Comparison of ENCODE assay signal across 16 cellular contexts in genomic region chr10:128050117-128050516, GRCh38.
DNase-seq lines count a peak whose midpoint lies in the region; ATAC-seq and TF ChIP-seq lines count a peak whose summit lies in the region.
"Had no signal": no experiment of that assay in that cellular context is flagged by ENCODE, and none has a peak within 500 bp of the region (broad histone marks: within the 10 kb centered on the region; RNA-seq: fewer than 3 reads in every experiment).

No MANE protein-coding gene starts in this region.

- H3K36me3 Mint-ChIP-seq in activated naive CD8-positive, alpha-beta T cell treated with anti-CD3 and anti-CD28 coated beads, Interleukin-2, amount 10 ng/mL, durations not matched to agents 7 days and 5 days: peaks cover 24% of the 10 kb centered on the region

- H3K9me3 ChIP-seq in left ventricle myocardium inferior (replicated peaks) (no peaks in the 10 kb centered on the region), mononuclear cell (ENCODE audit: low read depth, low read length) (no peaks in the 10 kb centered on the region), gastrocnemius medialis (no peaks in the 10 kb centered on the region)
- H3K9me3 ChIP-seq: esophagus muscularis mucosa, tibial artery had no signal

- H3K27me3 Mint-ChIP-seq in activated naive CD8-positive, alpha-beta T cell treated with anti-CD3 and anti-CD28 coated beads, Interleukin-2, amount 10 ng/mL, durations not matched to agents 7 days and 5 days: no peaks in the 10 kb centered on the region
- H3K27me3 Mint-ChIP-seq: activated CD8-positive, alpha-beta memory T cell treated with anti-CD3 and anti-CD28 coated beads, Interleukin-2, amount 10 ng/mL, durations not matched to agents 7 days and 5 days had no signal

- H3K4me1 Mint-ChIP-seq in activated naive CD8-positive, alpha-beta T cell treated with anti-CD3 and anti-CD28 coated beads, Interleukin-2, amount 10 ng/mL, durations not matched to agents 7 days and 5 days: peaks cover 33% of the 10 kb centered on the region

- H3K27ac Mint-ChIP-seq in activated naive CD8-positive, alpha-beta T cell treated with anti-CD3 and anti-CD28 coated beads, Interleukin-2, amount 10 ng/mL, durations not matched to agents 7 days and 5 days: peak overlapping the region; percentile 71

- POLR2A ChIA-PET in activated naive CD8-positive, alpha-beta T cell treated with anti-CD3 and anti-CD28 coated beads, Interleukin-2, amount 10 ng/mL, durations not matched to agents 7 days and 5 days (lab: Charles Lee): interaction anchor here (0.7 kb wide), 1 partner anchor 12 kb away, joined by 3 read pairs; no protein-coding TSS in a partner anchor

- no peak for TF ChIP-seq CTCF in left ventricle myocardium inferior (IDR thresholded peaks at IDR 0.05; ENCODE audit: borderline replicate concordance)
- no peak for TF ChIP-seq CTCF in gastrocnemius medialis (IDR thresholded peaks at IDR 0.05 in 4 of 5, conservative IDR thresholded peaks at IDR 0.05 in 1 of 5)

- H3K36me3 ChIP-seq in left ventricle myocardium inferior (peaks cover 32% of the 10 kb centered on the region), gastrocnemius medialis (no peaks in the 10 kb centered on the region)

- intact Hi-C loops in left ventricle myocardium inferior (cut with micrococcal nuclease) (no loop called here), cardiac septum (cut with DNase I) (no loop called here), gastrocnemius medialis (cut with DNase I; ENCODE audit: low total_unique reads) (no loop called here)

- no peaks in the 10 kb centered on the region for H3K27me3 ChIP-seq in left ventricle myocardium inferior (ENCODE audit: low read depth)
- no peaks in the 10 kb centered on the region for H3K27me3 ChIP-seq in mononuclear cell (ENCODE audit: insufficient read depth, low read length)
- no peaks in the 10 kb centered on the region for H3K27me3 ChIP-seq in gastrocnemius medialis
- H3K27me3 ChIP-seq: esophagus muscularis mucosa, hepatocyte, tibial artery had no signal

- in situ Hi-C loops in gastrocnemius medialis (cut with MboI; ENCODE audit: low sequenced_read_pairs in 4 of 4): no loop called here

- DNase-seq in left ventricle myocardium inferior (no peak), cardiac septum (ENCODE audit: low spot score) (no peak), gastrocnemius medialis (no peak), cerebellar nuclear complex (lab: John Stamatoyannopoulos, UW) (no peak), NOMO-1 (lab: John Stamatoyannopoulos, UW; ENCODE audit: unreplicated experiment in 2 of 2) (no peak), globus pallidus (ENCODE audit: low spot score) (no peak)
- DNase-seq in activated naive CD8-positive, alpha-beta T cell treated with anti-CD3 and anti-CD28 coated beads, Interleukin-2, amount 10 ng/mL, durations not matched to agents 7 days and 5 days: no peak
- DNase-seq: activated CD8-positive, alpha-beta memory T cell treated with anti-CD3 and anti-CD28 coated beads, Interleukin-2, amount 10 ng/mL, durations not matched to agents 7 days and 5 days; DMS 273 treated with DMSO at 0.1 percent for 48 hours; left cardiac atrium; NCI-H187; tibial artery had no signal

- H3K4me3 Mint-ChIP-seq in activated naive CD8-positive, alpha-beta T cell treated with anti-CD3 and anti-CD28 coated beads, Interleukin-2, amount 10 ng/mL, durations not matched to agents 7 days and 5 days: peak overlapping the region; percentile 51
- H3K4me3 Mint-ChIP-seq: activated CD8-positive, alpha-beta memory T cell treated with anti-CD3 and anti-CD28 coated beads, Interleukin-2, amount 10 ng/mL, durations not matched to agents 7 days and 5 days had no signal

- H3K9me3 Mint-ChIP-seq in activated naive CD8-positive, alpha-beta T cell treated with anti-CD3 and anti-CD28 coated beads, Interleukin-2, amount 10 ng/mL, durations not matched to agents 7 days and 5 days: no peaks in the 10 kb centered on the region

- H3K27ac ChIP-seq in left ventricle myocardium inferior (replicated peaks) (peak overlapping the region; percentile 42), gastrocnemius medialis (no peak overlapping the region)
- H3K27ac ChIP-seq: hepatocyte, SK-N-MC had no signal

- H3K4me3 ChIP-seq in left ventricle myocardium inferior (peak overlapping the region; percentile 55), mononuclear cell (ENCODE audit: low read length) (peak overlapping the region; percentile 94), gastrocnemius medialis (no peak overlapping the region)
- H3K4me3 ChIP-seq: hepatocyte, SK-N-MC had no signal

- no peak for ATAC-seq in activated naive CD8-positive, alpha-beta T cell treated with anti-CD3 and anti-CD28 coated beads, Interleukin-2, amount 10 ng/mL, durations not matched to agents 7 days and 5 days (ENCODE audit: low read depth)
- ATAC-seq in gastrocnemius medialis: no peak
- ATAC-seq: activated CD8-positive, alpha-beta memory T cell treated with anti-CD3 and anti-CD28 coated beads, Interleukin-2, amount 10 ng/mL, durations not matched to agents 7 days and 5 days had no signal

- TF ChIP-seq POLR2A in gastrocnemius medialis (IDR thresholded peaks at IDR 0.05): no peak

- H3K4me1 ChIP-seq in left ventricle myocardium inferior (peaks cover 39% of the 10 kb centered on the region), mononuclear cell (ENCODE audit: insufficient read depth, low read length) (peaks cover 92% of the 10 kb centered on the region), gastrocnemius medialis (no peaks in the 10 kb centered on the region)

Comparison
In these comparisons a context has a peak if more than half of its experiments do, and no peak if none do; other contexts are left out.
1. H3K4me3 ChIP-seq: peak in left ventricle myocardium inferior (single experiment) and mononuclear cell (single experiment); none in gastrocnemius medialis (0 of 4).